ENCODE assay signal across 33 cellular contexts in the genomic region with DNA sequence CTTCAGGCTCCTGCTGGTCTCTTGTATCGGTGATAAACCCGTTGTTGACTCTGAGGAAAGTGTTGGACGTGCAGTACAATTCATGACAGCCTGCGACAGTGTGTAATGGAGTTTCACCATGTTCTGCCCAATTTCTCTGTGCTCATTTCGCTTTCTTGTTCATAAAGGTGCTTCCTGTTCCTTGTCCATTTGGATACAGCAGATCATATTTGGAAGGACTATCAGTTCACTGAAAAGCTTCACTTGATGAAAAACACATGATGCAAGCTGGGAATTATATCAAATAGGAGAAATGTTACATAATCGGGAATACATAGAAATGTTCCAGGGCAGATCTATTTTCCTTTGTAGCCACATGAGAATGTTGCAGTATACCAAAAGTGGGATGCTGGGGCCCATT.
"Had no signal": no experiment of that assay in that cellular context is flagged by ENCODE, and none has a peak within 500 bp of the region (broad histone marks: within the 10 kb centered on the region; RNA-seq: fewer than 3 reads in every experiment).

No MANE protein-coding gene starts in this region.

- H3K9me3 ChIP-seq: MG63, Peyer's patch had no signal

- H3K9me3 Mint-ChIP-seq: activated CD4-positive, alpha-beta memory T cell treated with anti-CD3 and anti-CD28 coated beads, Interleukin-2, amount 10 ng/mL, durations not matched to agents 7 days and 5 days; activated naive CD4-positive, alpha-beta T cell treated with anti-CD3 and anti-CD28 coated beads, Interleukin-2, amount 10 ng/mL, durations not matched to agents 7 days and 5 days; activated naive CD8-positive, alpha-beta T cell treated with anti-CD3 and anti-CD28 coated beads, Interleukin-2, amount 50 U/mL, for 24 hours had no signal

- H3K36me3 ChIP-seq: brain microvascular endothelial cell, cardiac muscle cell, MG63, Peyer's patch, WERI-Rb-1 had no signal

- H3K27me3 Mint-ChIP-seq: activated CD4-positive, alpha-beta memory T cell treated with anti-CD3 and anti-CD28 coated beads, Interleukin-2, amount 10 ng/mL, durations not matched to agents 7 days and 5 days; activated naive CD4-positive, alpha-beta T cell treated with anti-CD3 and anti-CD28 coated beads, Interleukin-2, amount 10 ng/mL, durations not matched to agents 7 days and 5 days had no signal

- DNase-seq: activated CD4-positive, alpha-beta memory T cell treated with anti-CD3 and anti-CD28 coated beads, Interleukin-2, amount 10 ng/mL, durations not matched to agents 7 days and 5 days; activated CD4-positive, alpha-beta T cell treated with anti-CD3 and anti-CD28 coated beads for 1 hour; activated CD4-positive, alpha-beta T cell treated with anti-CD3 and anti-CD28 coated beads for 48 hours; activated CD4-positive, CD25-positive, alpha-beta regulatory T cell; activated CD8-positive, alpha-beta memory T cell treated with anti-CD3 and anti-CD28 coated beads for 24 hours; activated CD8-positive, alpha-beta memory T cell treated with anti-CD3 and anti-CD28 coated beads, Interleukin-2, amount 10 ng/mL, durations not matched to agents 7 days and 5 days; activated CD8-positive, alpha-beta memory T cell treated with anti-CD3 and anti-CD28 coated beads, Interleukin-2, amount 50 U/mL, for 48 hours; activated effector memory CD4-positive, alpha-beta T cell treated with Interleukin-2 at 50 U/mL for 16 hours; activated naive CD4-positive, alpha-beta T cell treated with anti-CD3 and anti-CD28 coated beads, Interleukin-2, amount 10 ng/mL, durations not matched to agents 7 days and 5 days; activated naive CD8-positive, alpha-beta T cell treated with anti-CD3 and anti-CD28 coated beads, Interleukin-2, amount 50 U/mL, for 24 hours; activated T-cell treated with anti-CD3 and anti-CD28 coated beads, Interleukin-2, amount 50 U/mL, for 48 hours; anterior cingulate cortex; brain microvascular endothelial cell; Kasumi-1; KG1; MG63; NCI-H1048; NCI-H1105 treated with DMSO at 0.1 percent for 48 hours; NCI-H1436; NCI-H1694; NCI-H1930; NCI-H345; NCI-H524 treated with DMSO at 0.1 percent for 48 hours; PC-3; Peyer's patch; RPMI8226; SW 1271; T-helper 1 cell; T-helper 2 cell; T-helper 9 cell; WERI-Rb-1 had no signal

- H3K36me3 Mint-ChIP-seq: activated CD8-positive, alpha-beta memory T cell treated with anti-CD3 and anti-CD28 coated beads, Interleukin-2, amount 10 ng/mL, durations not matched to agents 7 days and 5 days; activated naive CD4-positive, alpha-beta T cell treated with anti-CD3 and anti-CD28 coated beads, Interleukin-2, amount 10 ng/mL, durations not matched to agents 7 days and 5 days; activated naive CD8-positive, alpha-beta T cell had no signal

- H3K27me3 ChIP-seq: brain microvascular endothelial cell, cardiac muscle cell, MG63, Peyer's patch had no signal

- H3K4me3 ChIP-seq: cardiac muscle cell, MG63, Peyer's patch had no signal

- H3K27ac Mint-ChIP-seq: activated CD4-positive, alpha-beta memory T cell treated with anti-CD3 and anti-CD28 coated beads, Interleukin-2, amount 10 ng/mL, durations not matched to agents 7 days and 5 days; activated CD8-positive, alpha-beta memory T cell treated with anti-CD3 and anti-CD28 coated beads, Interleukin-2, amount 10 ng/mL, durations not matched to agents 7 days and 5 days; activated naive CD4-positive, alpha-beta T cell treated with anti-CD3 and anti-CD28 coated beads, Interleukin-2, amount 10 ng/mL, durations not matched to agents 7 days and 5 days; activated naive CD8-positive, alpha-beta T cell; activated naive CD8-positive, alpha-beta T cell treated with anti-CD3 and anti-CD28 coated beads, Interleukin-2, amount 50 U/mL, for 24 hours had no signal

- H3K27ac ChIP-seq: brain microvascular endothelial cell, cardiac muscle cell, Peyer's patch, WERI-Rb-1 had no signal

- H3K4me1 Mint-ChIP-seq: activated CD4-positive, alpha-beta memory T cell treated with anti-CD3 and anti-CD28 coated beads, Interleukin-2, amount 10 ng/mL, durations not matched to agents 7 days and 5 days; activated CD8-positive, alpha-beta memory T cell treated with anti-CD3 and anti-CD28 coated beads, Interleukin-2, amount 10 ng/mL, durations not matched to agents 7 days and 5 days; activated naive CD4-positive, alpha-beta T cell treated with anti-CD3 and anti-CD28 coated beads, Interleukin-2, amount 10 ng/mL, durations not matched to agents 7 days and 5 days; activated naive CD8-positive, alpha-beta T cell treated with anti-CD3 and anti-CD28 coated beads, Interleukin-2, amount 50 U/mL, for 24 hours had no signal

- H3K4me1 ChIP-seq: Peyer's patch had no signal

- H3K4me3 Mint-ChIP-seq: activated CD4-positive, alpha-beta memory T cell treated with anti-CD3 and anti-CD28 coated beads, Interleukin-2, amount 10 ng/mL, durations not matched to agents 7 days and 5 days; activated CD8-positive, alpha-beta memory T cell treated with anti-CD3 and anti-CD28 coated beads, Interleukin-2, amount 10 ng/mL, durations not matched to agents 7 days and 5 days; activated naive CD4-positive, alpha-beta T cell treated with anti-CD3 and anti-CD28 coated beads, Interleukin-2, amount 10 ng/mL, durations not matched to agents 7 days and 5 days; activated naive CD8-positive, alpha-beta T cell; activated naive CD8-positive, alpha-beta T cell treated with anti-CD3 and anti-CD28 coated beads, Interleukin-2, amount 50 U/mL, for 24 hours had no signal

- ATAC-seq: activated CD8-positive, alpha-beta memory T cell treated with anti-CD3 and anti-CD28 coated beads, Interleukin-2, amount 10 ng/mL, durations not matched to agents 7 days and 5 days; activated naive CD8-positive, alpha-beta T cell treated with anti-CD3 and anti-CD28 coated beads, Interleukin-2, amount 50 U/mL, for 24 hours; PC-3 had no signal
